Comparison of ENCODE assay signal across 17 cellular contexts in the genomic region with DNA sequence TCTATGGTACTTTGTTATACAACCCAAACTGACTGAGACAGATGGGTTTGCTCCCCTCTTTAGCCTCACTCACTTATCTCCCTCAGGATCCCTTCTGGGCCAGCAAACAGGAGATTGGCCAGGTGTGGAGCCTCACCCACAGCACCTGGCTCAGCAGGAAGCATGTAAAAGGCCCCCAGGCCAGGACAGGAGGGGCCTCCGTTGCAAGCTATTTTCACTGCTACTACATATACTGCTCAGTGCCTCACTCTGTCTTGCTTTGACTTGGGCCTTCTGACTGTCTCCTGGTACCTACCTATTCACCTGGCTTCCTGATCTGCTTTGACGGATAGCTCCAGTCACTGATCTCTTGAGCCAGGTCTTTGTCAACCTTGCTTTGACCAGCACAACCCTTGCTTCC. TPM values are rescaled to one million over a fixed set of nuclear protein-coding genes. Genes with fewer than 3 reads are reported as not detected.
DNase-seq lines count a peak whose midpoint lies in the region; ATAC-seq, FAIRE-seq and TF ChIP-seq lines count a peak whose summit lies in the region.
"Had no signal": no experiment of that assay in that cellular context is flagged by ENCODE, and none has a peak within 500 bp of the region (broad histone marks: within the 10 kb centered on the region; RNA-seq: fewer than 3 reads in every experiment).

No MANE protein-coding gene starts in this region.

- CTCF ChIA-PET in SK-N-SH (lab: Yijun Ruan, JAX), result interaction anchor here (0.9 kb wide), 1 partner anchor 23 kb away, joined by 3 read pairs; no protein-coding TSS in a partner anchor

- FAIRE-seq in keratinocyte (lab: Jason Lieb, UNC), result no peak
- FAIRE-seq: HTR-8/SVneo had no signal

- DNase-seq in SK-N-SH (no peak), SJSA1 (ENCODE audit: low read depth in 1 of 2, low spot score in 2 of 2) (no peak), keratinocyte (ENCODE audit: low read depth, low spot score) (no peak), smooth muscle cell (lab: John Stamatoyannopoulos, UW; ENCODE audit: unreplicated experiment) (no peak), HT-29 (ENCODE audit: low spot score) (no peak), right atrium auricular region (ENCODE audit: low spot score) (no peak), ecto neural progenitor cell (ENCODE audit: low spot score) (no peak)
- DNase-seq: EL; GF-D8; H7; NCI-H1105; NCI-H187; NK-92 treated with Interleukin-12 subunit alpha and Interleukin-12 subunit beta, amount 100 ng/mL, for 24 hours; SIG-M5 had no signal

- WGBS in SK-N-SH (ENCODE audit: low lambda C conversion rate), result 100% methylated on average over 2 of the region's 2 CpGs
- 82% methylated on average over 2 of the region's 2 CpGs for WGBS in smooth muscle cell (ENCODE audit: low lambda C conversion rate)

- H2AFZ ChIP-seq in SK-N-SH (ENCODE audit: low read depth), result no peak overlapping the region
- H2AFZ ChIP-seq in keratinocyte (ENCODE audit: control insufficient read depth, low read length), result peak overlapping the region; percentile 43
- H2AFZ ChIP-seq in smooth muscle cell (ENCODE audit: low read depth), result no peak overlapping the region

- H3K4me2 ChIP-seq in SK-N-SH (peak overlapping the region; percentile 51; the same call in 1 of the 2 replicates), keratinocyte (ENCODE audit: control insufficient read depth, extremely low read depth, insufficient read depth, low read depth, low read length) (no peak overlapping the region), smooth muscle cell (no peak overlapping the region)

- H3K79me2 ChIP-seq in SK-N-SH (ENCODE audit: insufficient read depth) (0 out of 2 replicates have a peak, but pooled peaks cover 5% of the 10 kb centered on the region), keratinocyte (ENCODE audit: control insufficient read depth, insufficient read depth, low read length) (no peaks in the 10 kb centered on the region), smooth muscle cell (ENCODE audit: low read depth) (no peaks in the 10 kb centered on the region)

- H3F3A ChIP-seq in SK-N-SH (replicated peaks; ENCODE audit: insufficient read depth) (peaks cover 64% of the 10 kb centered on the region), smooth muscle cell (ENCODE audit: low read depth) (peaks cover 8% of the 10 kb centered on the region)

- H3K9me1 ChIP-seq in keratinocyte (ENCODE audit: control insufficient read depth, extremely low read depth, insufficient read depth, low read length), result no peaks in the 10 kb centered on the region

- no peaks in the 10 kb centered on the region for H3K36me3 ChIP-seq in SK-N-SH (replicated peaks in 1 of 2; ENCODE audit: control insufficient read depth in 1 of 2, insufficient read depth in 2 of 2, low read length in 1 of 2)
- H3K36me3 ChIP-seq in SJSA1, result no peaks in the 10 kb centered on the region
- no peaks in the 10 kb centered on the region for H3K36me3 ChIP-seq in keratinocyte (ENCODE audit: control insufficient read depth in 2 of 2, extremely low read depth in 1 of 2, insufficient read depth in 2 of 2, low read length in 2 of 2)
- H3K36me3 ChIP-seq in smooth muscle cell (ENCODE audit: low read depth), result no peaks in the 10 kb centered on the region
- H3K36me3 ChIP-seq in right atrium auricular region, result no peaks in the 10 kb centered on the region

- H3K4me1 ChIP-seq in SK-N-SH (ENCODE audit: control insufficient read depth in 1 of 2, insufficient read depth in 2 of 2, low read depth in 1 of 2, low read length in 1 of 2) (peaks cover 6 to 42% of the 10 kb centered on the region in 2 experiments), SJSA1 (replicated peaks) (peaks cover 43% of the 10 kb centered on the region), keratinocyte (ENCODE audit: control insufficient read depth, extremely low read depth, insufficient read depth, low read length) (peaks cover 28% of the 10 kb centered on the region), smooth muscle cell (ENCODE audit: low read depth) (peaks cover 10% of the 10 kb centered on the region), right atrium auricular region (peaks cover 0 to 5% of the 10 kb centered on the region in 2 donors)

- no peaks in the 10 kb centered on the region for H3K9me2 ChIP-seq in SK-N-SH

- H3K27me3 ChIP-seq in SK-N-SH (ENCODE audit: insufficient read depth) (no peaks in the 10 kb centered on the region), SJSA1 (replicated peaks) (no peaks in the 10 kb centered on the region), keratinocyte (ENCODE audit: control insufficient read depth, extremely low read depth, insufficient read depth, low read length) (no peaks in the 10 kb centered on the region), smooth muscle cell (ENCODE audit: low read depth) (no peaks in the 10 kb centered on the region), right atrium auricular region (no peaks in the 10 kb centered on the region)

- TF ChIP-seq RAD21 in SK-N-SH (IDR thresholded peaks at IDR 0.05; ENCODE audit: low read length), result no peak

- H3K9me3 ChIP-seq in SK-N-SH (no peaks in the 10 kb centered on the region), SJSA1 (replicated peaks) (no peaks in the 10 kb centered on the region), keratinocyte (ENCODE audit: control insufficient read depth, low read depth, low read length) (no peaks in the 10 kb centered on the region), smooth muscle cell (replicated peaks; ENCODE audit: low read depth) (no peaks in the 10 kb centered on the region), right atrium auricular region (no peaks in the 10 kb centered on the region)

- no peaks in the 10 kb centered on the region for H4K20me1 ChIP-seq in SK-N-SH (ENCODE audit: insufficient read depth)
- H4K20me1 ChIP-seq in keratinocyte (ENCODE audit: control insufficient read depth, extremely low read depth, insufficient read depth, low read length), result no peaks in the 10 kb centered on the region
- no peaks in the 10 kb centered on the region for H4K20me1 ChIP-seq in smooth muscle cell (ENCODE audit: low read depth)

- no peak for ATAC-seq in SK-N-SH treated with all-trans-retinoic acid at 6 μM for 48 hours
- ATAC-seq: Panc1 had no signal

- H3K9ac ChIP-seq in SK-N-SH (peak overlapping the region; percentile 67; the same call in 1 of the 2 replicates), keratinocyte (ENCODE audit: control insufficient read depth, extremely low read depth, insufficient read depth, low read length) (no peak overlapping the region), smooth muscle cell (ENCODE audit: low read depth) (no peak overlapping the region)

- TF ChIP-seq EP300 in SK-N-SH (IDR thresholded peaks at IDR 0.05; ENCODE audit: borderline replicate concordance in 1 of 2, low read depth in 1 of 2, low read length in 1 of 2), result no peak

- dilution Hi-C loops in keratinocyte (cut with MboI; ENCODE audit: extremely low pct_ligation_motif_present, low sequenced_read_pairs), result no loop called here

- H3K4me3 ChIP-seq in SK-N-SH (ENCODE audit: low read depth in 2 of 2, low read length in 1 of 2) (no peak overlapping the region), SJSA1 (no peak overlapping the region), keratinocyte (ENCODE audit: control insufficient read depth in 2 of 3, extremely low read depth in 1 of 3, insufficient read depth in 2 of 3, low read depth in 1 of 3, low read length in 3 of 3) (no peak overlapping the region), smooth muscle cell (no peak overlapping the region), right atrium auricular region (no peak overlapping the region)

- TF ChIP-seq CTCF in SK-N-SH (IDR thresholded peaks at IDR 0.05) (no peak), keratinocyte (optimal IDR thresholded peaks at IDR 0.05 in 1 of 3, IDR thresholded peaks at IDR 0.05 in 1 of 3, conservative IDR thresholded peaks at IDR 0.05 in 1 of 3; ENCODE audit: extremely low read depth in 1 of 3, insufficient read depth in 2 of 3, low read length in 3 of 3) (no peak), smooth muscle cell (IDR thresholded peaks at IDR 0.05; ENCODE audit: borderline replicate concordance, insufficient read depth, poor library complexity, severe bottlenecking) (no peak), right atrium auricular region (IDR thresholded peaks at IDR 0.05) (no peak)

- H3K27ac ChIP-seq in SK-N-SH (ENCODE audit: low read depth in 2 of 2, low read length in 1 of 2) (peak overlapping the region in 1 of 2 experiments; percentile 97; a peak in 2 of 4 replicates), SJSA1 (peak overlapping the region; percentile 84), keratinocyte (ENCODE audit: control insufficient read depth, insufficient read depth, low read length) (no peak overlapping the region), smooth muscle cell (ENCODE audit: low read depth) (peak overlapping the region; percentile 73), right atrium auricular region (no peak overlapping the region)

- POLR2A ChIA-PET in SK-N-SH (lab: Yijun Ruan, JAX), result no interaction called here

TF ChIP-seq in SK-N-SH, 30 proteins besides CTCF, POLR2A, EP300 and RAD21 (continues in another document):
- no peak for TF ChIP-seq FOXJ3 (CRISPR knock-in tag; IDR thresholded peaks at IDR 0.05)
- no peak for TF ChIP-seq TAF1 (IDR thresholded peaks at IDR 0.05; ENCODE audit: borderline replicate concordance, low read depth, low read length)
- no peak for TF ChIP-seq NRF1 (IDR thresholded peaks at IDR 0.05; ENCODE audit: low read depth, low read length)
- no peak for TF ChIP-seq MXI1 (IDR thresholded peaks at IDR 0.05; ENCODE audit: low read depth, low read length)

TF ChIP-seq in SK-N-SH treated with all-trans-retinoic acid at 6 μM for 48 hours, 23 proteins besides CTCF, POLR2A, EP300 and RAD21 (continues in another document):
- TF ChIP-seq ZFP3 (CRISPR knock-in tag; IDR thresholded peaks at IDR 0.05) (no peak), ESRRG (CRISPR knock-in tag; IDR thresholded peaks at IDR 0.05) (no peak), TOX (CRISPR knock-in tag; IDR thresholded peaks at IDR 0.05; ENCODE audit: borderline replicate concordance) (no peak), ZFP30 (CRISPR knock-in tag; IDR thresholded peaks at IDR 0.05) (no peak), GLIS3 (CRISPR knock-in tag; IDR thresholded peaks at IDR 0.05) (no peak)

RNA-seq across cellular contexts. Expression of a gene that starts 20.4 kb away (rescaled TPM):
- polyA plus RNA-seq in SK-N-SH (2012; rRNA removed), result 1,371 and 1,764 TPM in 2 replicates
- polyA plus RNA-seq in SK-N-SH (2012; cell fraction: cytosol; rRNA removed), result 1,590 and 2,049 TPM in 2 replicates
- polyA plus RNA-seq in SK-N-SH (2012; cell fraction: nucleus; rRNA removed), result 2,523 and 2,991 TPM in 2 replicates
- total RNA-seq in SJSA1 (2014; rRNA removed; shearing (Covaris generic)), result 1,245 and 1,667 TPM in 2 replicates
- 348 to 381 TPM (median 370 TPM) in 3 replicates for polyA plus RNA-seq in keratinocyte
- 470 TPM for polyA plus RNA-seq in keratinocyte (2011; ENCODE audit: low read depth)
- 448 and 582 TPM in 2 replicates for polyA plus RNA-seq in keratinocyte (2011; cell fraction: cytosol; rRNA removed)
- 562 and 605 TPM in 2 replicates for polyA plus RNA-seq in keratinocyte (2011; cell fraction: nucleus; rRNA removed)
- 162 and 249 TPM in 2 replicates for polyA plus RNA-seq in keratinocyte (2012; ENCODE audit: low replicate concordance)
- 94.6 to 233 TPM (median 200 TPM) in 3 replicates for polyA minus RNA-seq in keratinocyte
- polyA minus RNA-seq in keratinocyte (2011; cell fraction: cytosol; rRNA and poly(A)+ RNA removed), result 239 TPM
- 234 and 444 TPM in 2 replicates for polyA minus RNA-seq in keratinocyte (2011; cell fraction: nucleus; rRNA and poly(A)+ RNA removed)
- total RNA-seq in smooth muscle cell, result 1,694 and 1,869 TPM in 2 replicates
- 1,915 and 2,406 TPM in 2 replicates for polyA plus RNA-seq in smooth muscle cell
- total RNA-seq in HT-29 (2014; rRNA removed; shearing (Covaris generic)), result 155 and 197 TPM in 2 replicates
- 1,000 to 10,000 TPM; 5,368 to 7,988 TPM for total RNA-seq in right atrium auricular region

Comparison
In these comparisons a context has a peak if more than half of its experiments do, and no peak if none do; other contexts are left out.
1. H3K27ac ChIP-seq: peak in SJSA1 (single experiment) and smooth muscle cell (single experiment); none in keratinocyte (single experiment) and right atrium auricular region (0 of 2).